8 cellular contexts compared by ENCODE assay signal in genomic region chr1:43171876-43172531, GRCh38. TPM values are rescaled to one million over a fixed set of nuclear protein-coding genes. Genes with fewer than 3 reads are reported as not detected.
DNase-seq lines count a peak whose midpoint lies in the region; ATAC-seq and TF ChIP-seq lines count a peak whose summit lies in the region.

TSS of gene CFAP57 (plus strand) at chr1:43172330. CDS start at chr1:43172754, 424 bp downstream.
A gene with protein sequence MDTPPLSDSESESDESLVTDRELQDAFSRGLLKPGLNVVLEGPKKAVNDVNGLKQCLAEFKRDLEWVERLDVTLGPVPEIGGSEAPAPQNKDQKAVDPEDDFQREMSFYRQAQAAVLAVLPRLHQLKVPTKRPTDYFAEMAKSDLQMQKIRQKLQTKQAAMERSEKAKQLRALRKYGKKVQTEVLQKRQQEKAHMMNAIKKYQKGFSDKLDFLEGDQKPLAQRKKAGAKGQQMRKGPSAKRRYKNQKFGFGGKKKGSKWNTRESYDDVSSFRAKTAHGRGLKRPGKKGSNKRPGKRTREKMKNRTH (minus strand): TSS chr1:43172290. CDS start chr1:43172118, 172 bp downstream.

- H3K4me1 ChIP-seq in CD8-positive, alpha-beta T cell (ENCODE audit: insufficient read depth, low read length): peaks cover 12% of the 10 kb centered on the region
- H3K4me1 ChIP-seq in lung (ENCODE audit: control insufficient read depth in 2 of 2, insufficient read depth in 2 of 2, low read length in 2 of 2): peaks cover 0 to 5% of the 10 kb centered on the region in 2 donors

- peak; percentile 67 for ATAC-seq in CD8-positive, alpha-beta T cell
- ATAC-seq in GM19463 (IDR thresholded peaks at IDR 0.05; ENCODE audit: unreplicated experiment) (peak; percentile 94), lung (ENCODE audit: insufficient read depth, low FRiP score) (peak; percentile 88)

- intact Hi-C loops in CD8-positive, alpha-beta T cell (cut with DNase I, micrococcal nuclease): loop anchor here (1.0 to 10.0 kb wide), 23 partner anchors 185 to 1843 kb away; partner anchors contain the start of genes CDC20 (in 2 of the 2), ERMAP (in 2 of the 2), FOXJ3 (in 2 of the 2) and KDM4A (in 2 of the 2)
- intact Hi-C loops in activated CD4-positive, alpha-beta memory T cell treated with anti-CD3 and anti-CD28 coated beads for 36 hours (cut with micrococcal nuclease): loop anchor here (1.0 to 5.0 kb wide), 7 partner anchors 187 to 478 kb away; partner anchors contain the start of genes C1orf50, CDC20, KDM4A and MED8

- H3K27me3 Mint-ChIP-seq in CD8-positive, alpha-beta T cell (ENCODE audit: low read depth): peaks cover 14% of the 10 kb centered on the region
- H3K27me3 Mint-ChIP-seq in activated CD4-positive, alpha-beta memory T cell treated with anti-CD3 and anti-CD28 coated beads for 36 hours: peaks cover 16% of the 10 kb centered on the region

- H3K36me3 ChIP-seq in CD8-positive, alpha-beta T cell (ENCODE audit: insufficient read depth, low read length): peaks cover 9% of the 10 kb centered on the region
- peaks cover 9 to 18% of the 10 kb centered on the region in 2 donors for H3K36me3 ChIP-seq in lung (ENCODE audit: control insufficient read depth in 2 of 2, insufficient read depth in 2 of 2, low read length in 2 of 2)

- TF ChIP-seq CTCF in CD8-positive, alpha-beta T cell (IDR thresholded peaks at IDR 0.05): no peak
- TF ChIP-seq CTCF in lung (IDR thresholded peaks at IDR 0.05; ENCODE audit: control extremely low read depth, extremely low read depth): no peak

- H3K27ac Mint-ChIP-seq in CD8-positive, alpha-beta T cell: peak within 1 kb of the TSS; percentile 93
- H3K27ac Mint-ChIP-seq in activated CD4-positive, alpha-beta memory T cell treated with anti-CD3 and anti-CD28 coated beads for 36 hours: peak within 1 kb of the TSS; percentile 76

- peaks cover 32% of the 10 kb centered on the region for H3K4me1 Mint-ChIP-seq in CD8-positive, alpha-beta T cell (ENCODE audit: low read depth)
- H3K4me1 Mint-ChIP-seq in activated CD4-positive, alpha-beta memory T cell treated with anti-CD3 and anti-CD28 coated beads for 36 hours (ENCODE audit: low read depth): peaks cover 27% of the 10 kb centered on the region

- H3K4me3 ChIP-seq in CD8-positive, alpha-beta T cell (ENCODE audit: low read depth, low read length): peak within 1 kb of the TSS; percentile 89
- H3K4me3 ChIP-seq in lung: peak within 1 kb of the TSS; percentile 83

- H3K27me3 ChIP-seq in CD8-positive, alpha-beta T cell (ENCODE audit: insufficient read depth, low read length): no peaks in the 10 kb centered on the region
- no peaks in the 10 kb centered on the region for H3K27me3 ChIP-seq in lung (ENCODE audit: control insufficient read depth, insufficient read depth)

- H3K27ac ChIP-seq in CD8-positive, alpha-beta T cell (ENCODE audit: low read depth, low read length): peak within 1 kb of the TSS; percentile 80
- H3K27ac ChIP-seq in lung (ENCODE audit: low read depth in 1 of 2, low read length in 1 of 2): peak within 1 kb of the TSS; percentile 59 to 71

- no peaks in the 10 kb centered on the region for H3K9me3 Mint-ChIP-seq in CD8-positive, alpha-beta T cell
- no peaks in the 10 kb centered on the region for H3K9me3 Mint-ChIP-seq in activated CD4-positive, alpha-beta memory T cell treated with anti-CD3 and anti-CD28 coated beads for 36 hours

- peak; percentile 83 to 95 (median 88) for DNase-seq in CD8-positive, alpha-beta T cell
- DNase-seq in HK-2 (ENCODE audit: unreplicated experiment): peak; percentile 90
- DNase-seq in NCI-H82 (lab: John Stamatoyannopoulos, UW): peak; percentile 96
- peak; percentile 96 for DNase-seq in activated CD4-positive, alpha-beta memory T cell treated with anti-CD3 and anti-CD28 coated beads for 36 hours
- peak; percentile 87 for DNase-seq in effector CD4-positive, alpha-beta T cell
- peak; percentile 93 for DNase-seq in lung (ENCODE audit: low spot score)
- DNase-seq in stimulated activated CD4-positive, alpha-beta T cell treated with anti-CD3 and anti-CD28 coated beads, TNF-alpha, amount 100 ng/mL, for 1 hour (ENCODE audit: low read depth in 3 of 3, low spot score in 1 of 3): peak; percentile 76 to 80 (median 79)

- no peaks in the 10 kb centered on the region for H3K9me3 ChIP-seq in CD8-positive, alpha-beta T cell (ENCODE audit: low read length)
- no peaks in the 10 kb centered on the region for H3K9me3 ChIP-seq in lung (ENCODE audit: control insufficient read depth in 2 of 2, insufficient read depth in 1 of 2, low read length in 1 of 2)

- WGBS in lung, 2 donors: 0% methylated on average over 45 of the region's 45 CpGs

- peaks cover 42% of the 10 kb centered on the region for H3K36me3 Mint-ChIP-seq in CD8-positive, alpha-beta T cell
- peaks cover 32% of the 10 kb centered on the region for H3K36me3 Mint-ChIP-seq in activated CD4-positive, alpha-beta memory T cell treated with anti-CD3 and anti-CD28 coated beads for 36 hours

- CTCF ChIA-PET in CD8-positive, alpha-beta T cell (lab: Charles Lee): no interaction called here
- CTCF ChIA-PET in activated CD4-positive, alpha-beta memory T cell treated with anti-CD3 and anti-CD28 coated beads for 36 hours (lab: Charles Lee): interaction anchor here (1.0 to 1.7 kb wide), 3 partner anchors 196 to 405 kb away, joined by 3 to 4 read pairs (median 4); partner anchors contain the start of genes C1orf50, ELOVL1 and P3H1

- H3K4me3 Mint-ChIP-seq in CD8-positive, alpha-beta T cell: peak within 1 kb of the TSS; percentile 100
- H3K4me3 Mint-ChIP-seq in activated CD4-positive, alpha-beta memory T cell treated with anti-CD3 and anti-CD28 coated beads for 36 hours: peak within 1 kb of the TSS; percentile 98

- POLR2A ChIA-PET in CD8-positive, alpha-beta T cell (lab: Charles Lee): interaction anchor here (0.8 to 1.2 kb wide), 2 partner anchors 9 to 248 kb away, joined by 3 to 4 read pairs; no protein-coding TSS in a partner anchor
- POLR2A ChIA-PET in activated CD4-positive, alpha-beta memory T cell treated with anti-CD3 and anti-CD28 coated beads for 36 hours (lab: Charles Lee): interaction anchor here (1.1 to 1.5 kb wide), 4 partner anchors 24 to 478 kb away, joined by 3 to 4 read pairs (median 3); partner anchors contain the start of genes C1orf50, ERMAP, KDM4A and P3H1

RNA-seq across cellular contexts. Expression of gene CFAP57, which starts in this region (rescaled TPM):
- not detected for total RNA-seq in CD8-positive, alpha-beta T cell
- total RNA-seq in activated CD4-positive, alpha-beta memory T cell treated with anti-CD3 and anti-CD28 coated beads for 36 hours: under 1 TPM in 1 of 2 experiments, not detected in 1; 0.43 TPM
- 10 to 100 TPM; 10.4 to 12.3 TPM for total RNA-seq in lung
- 1 to 10 TPM; 1.7 to 2.2 TPM for polyA plus RNA-seq in lung

RNA-seq across cellular contexts. Expression of the second gene that starts in this region (rescaled TPM):
- 10 to 100 TPM; 22.1 to 23.1 TPM for total RNA-seq in CD8-positive, alpha-beta T cell
- total RNA-seq in activated CD4-positive, alpha-beta memory T cell treated with anti-CD3 and anti-CD28 coated beads for 36 hours: 100 to 1,000 TPM in 1 of 2 experiments, 10 to 100 TPM in 1; 97.5 to 104 TPM
- total RNA-seq in lung: 10 to 100 TPM; 35.9 to 65.3 TPM
- 10 to 100 TPM; 51.5 to 99.4 TPM for polyA plus RNA-seq in lung

Comparison
In these comparisons a context has a peak if more than half of its experiments do, and no peak if none do; other contexts are left out.
1. Peak in every context shown above with its lines: DNase-seq, ATAC-seq, H3K4me3 ChIP-seq and H3K27ac ChIP-seq.
2. RNA of gene CFAP57 (total RNA-seq): 10.4 to 12.3 TPM in lung; 0.43 TPM in activated CD4-positive, alpha-beta memory T cell treated with anti-CD3 and anti-CD28 coated beads for 36 hours and not detected in CD8-positive, alpha-beta T cell; every median in the first group is over 4 times any median in the second.